Comparison of ENCODE assay signal across 8 cellular contexts in the genomic region with DNA sequence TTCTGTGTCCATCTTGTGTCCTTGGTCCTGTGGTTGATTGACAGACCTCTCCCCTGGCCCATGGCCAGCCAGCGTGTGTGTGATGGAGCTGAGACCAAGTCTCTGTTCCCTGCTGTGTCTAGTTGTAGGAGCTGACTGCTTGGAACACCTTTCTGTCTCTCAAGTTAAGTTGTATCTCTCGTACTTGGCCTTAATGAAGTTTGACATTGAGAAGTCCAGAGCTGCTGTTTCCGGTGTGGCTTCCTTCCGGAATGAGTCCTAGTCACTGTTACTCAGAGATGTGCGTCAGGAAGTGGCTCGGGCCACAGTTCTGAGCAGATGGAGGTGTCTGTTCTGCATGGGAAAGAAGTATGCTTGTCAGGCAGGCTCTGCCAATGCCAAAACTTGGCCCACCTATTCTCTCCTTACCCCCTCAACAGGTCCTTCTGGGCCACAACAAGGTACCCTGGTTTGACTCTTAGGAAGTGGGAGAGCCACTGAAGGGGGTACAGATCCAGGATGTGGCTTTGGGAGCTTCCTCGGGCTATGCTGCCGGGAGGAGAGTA. TPM values are rescaled to one million over a fixed set of nuclear protein-coding genes. Genes with fewer than 3 reads are reported as not detected.
DNase-seq lines count a peak whose midpoint lies in the region; ATAC-seq and TF ChIP-seq lines count a peak whose summit lies in the region.

No MANE protein-coding gene starts in this region.

- H3K4me1 Mint-ChIP-seq in chondrocyte (ENCODE audit: low read depth), result peaks cover 67% of the 10 kb centered on the region

- DNase-seq in COLO829 (ENCODE audit: low spot score), result peak; percentile 48
- DNase-seq in chondrocyte (ENCODE audit: low spot score), result no peak
- DNase-seq in stromal cell of bone marrow (ENCODE audit: low read depth), result peak; percentile 32
- DNase-seq in NCI-H1092 treated with DMSO at 0.1 percent for 48 hours (lab: John Stamatoyannopoulos, UW), result no peak

- no peaks in the 10 kb centered on the region for H3K9me3 ChIP-seq in muscle layer of duodenum (ENCODE audit: control insufficient read depth in 1 of 2, low read length in 2 of 2)

- H3K4me1 ChIP-seq in muscle layer of duodenum (ENCODE audit: control insufficient read depth in 1 of 2, insufficient read depth in 2 of 2, low read length in 2 of 2), result peaks cover 49 to 72% of the 10 kb centered on the region in 2 donors

- H3K36me3 Mint-ChIP-seq in chondrocyte (ENCODE audit: low read depth), result no peaks in the 10 kb centered on the region

- ATAC-seq in HG03135 (IDR thresholded peaks at IDR 0.05; ENCODE audit: unreplicated experiment) (peak; percentile 40), GM18873 (IDR thresholded peaks at IDR 0.05; ENCODE audit: low FRiP score, unreplicated experiment) (no peak)

- no peaks in the 10 kb centered on the region for H3K9me3 Mint-ChIP-seq in chondrocyte (ENCODE audit: low read depth)

- H3K4me3 Mint-ChIP-seq in chondrocyte (ENCODE audit: unreplicated experiment), result no peak overlapping the region

- H3K4me3 ChIP-seq in WI38 (ENCODE audit: low read depth, low read length) (peak overlapping the region; percentile 36), muscle layer of duodenum (ENCODE audit: low read depth in 1 of 2, low read length in 2 of 2) (peak overlapping the region in 1 of 2 donors; percentile 1)

- H3K27me3 ChIP-seq in muscle layer of duodenum (ENCODE audit: low read depth, low read length), result no peaks in the 10 kb centered on the region

- TF ChIP-seq CTCF in WI38 (IDR thresholded peaks at IDR 0.05; ENCODE audit: low read depth, low read length) (no peak), chondrocyte (IDR thresholded peaks at IDR 0.05) (no peak)

- H3K27ac ChIP-seq in muscle layer of duodenum (ENCODE audit: low read length), result peak overlapping the region; percentile 84

- H3K36me3 ChIP-seq in muscle layer of duodenum (ENCODE audit: control insufficient read depth in 1 of 2, insufficient read depth in 2 of 2, low read length in 2 of 2), result no peaks in the 10 kb centered on the region

- peak overlapping the region; percentile 74 for H3K27ac Mint-ChIP-seq in chondrocyte (ENCODE audit: unreplicated experiment)

- no peaks in the 10 kb centered on the region for H3K27me3 Mint-ChIP-seq in chondrocyte (ENCODE audit: low read depth)

RNA-seq across cellular contexts. Expression of gene GATAD2A, which starts 54.3 kb away (rescaled TPM):
- total RNA-seq in chondrocyte, result 68.9 to 83.7 TPM (median 82.6 TPM) in 3 replicates

RNA-seq across cellular contexts. Expression of gene TSSK6, which starts 55.6 kb away (rescaled TPM):
- total RNA-seq in chondrocyte, result 1.3 to 1.8 TPM (median 1.4 TPM) in 3 replicates

RNA-seq across cellular contexts. Expression of gene NDUFA13, which starts 56.2 kb away (rescaled TPM):
- 313 to 316 TPM (median 313 TPM) in 3 replicates for total RNA-seq in chondrocyte

Comparison
In these comparisons a context has a peak if more than half of its experiments do, and no peak if none do; other contexts are left out.
1. DNase-seq: peak in COLO829 (single experiment) and stromal cell of bone marrow (single experiment); none in chondrocyte (single experiment) and NCI-H1092 treated with DMSO at 0.1 percent for 48 hours (single experiment).